10 cellular contexts compared by ENCODE assay signal in genomic region chr22:25774575-25775026, GRCh38. TPM values are rescaled to one million over a fixed set of nuclear protein-coding genes. Genes with fewer than 3 reads are reported as not detected.
DNase-seq lines count a peak whose midpoint lies in the region; ATAC-seq, FAIRE-seq and TF ChIP-seq lines count a peak whose summit lies in the region.
"Had no signal": no experiment of that assay in that cellular context is flagged by ENCODE, and none has a peak within 500 bp of the region (broad histone marks: within the 10 kb centered on the region; RNA-seq: fewer than 3 reads in every experiment).

No MANE protein-coding gene starts in this region.

- peaks cover 7% of the 10 kb centered on the region for H3K9me3 Mint-ChIP-seq in astrocyte (ENCODE audit: unreplicated experiment)
- no peaks in the 10 kb centered on the region for H3K9me3 Mint-ChIP-seq in natural killer cell treated with Interleukin-12 subunit alpha and Interleukin-12 subunit beta and Interleukin-15 and Interleukin-18, amount 100 ng/mL, for 72 hours
- H3K9me3 Mint-ChIP-seq: dendritic cell treated with granulocyte-macrophage colony-stimulating factor and Interleukin-4, amounts not matched to agents 40 ng/mL and 50 ng/mL, for 4 days had no signal

- ATAC-seq in gastrocnemius medialis: no peak
- no peak for ATAC-seq in natural killer cell treated with Interleukin-12 subunit alpha and Interleukin-12 subunit beta and Interleukin-15 and Interleukin-18, amount 100 ng/mL, for 72 hours

- peak; percentile 57 for TF ChIP-seq CTCF in HEK293 (tag by site-specific recombination; IDR thresholded peaks at IDR 0.05)
- peak; percentile 33 for TF ChIP-seq CTCF in astrocyte (IDR thresholded peaks at IDR 0.05; ENCODE audit: insufficient read depth, low read depth, low read length)
- TF ChIP-seq CTCF in tibial nerve (IDR thresholded peaks at IDR 0.05): peak in 1 of 5 experiments; percentile 26
- peak in 2 of 5 experiments; percentile 22 to 30 for TF ChIP-seq CTCF in gastrocnemius medialis (IDR thresholded peaks at IDR 0.05 in 4 of 5, conservative IDR thresholded peaks at IDR 0.05 in 1 of 5)

- H3K27me3 ChIP-seq in astrocyte (ENCODE audit: insufficient read depth, low read length): peaks cover 3% of the 10 kb centered on the region
- H3K27me3 ChIP-seq in mesenchymal stem cell (ENCODE audit: control insufficient read depth in 1 of 2, insufficient read depth in 1 of 2, low read length in 2 of 2): peaks cover 32 to 37% of the 10 kb centered on the region in 2 experiments
- no peaks in the 10 kb centered on the region for H3K27me3 ChIP-seq in tibial nerve
- H3K27me3 ChIP-seq in gastrocnemius medialis: no peaks in the 10 kb centered on the region

- H3K27ac Mint-ChIP-seq in astrocyte (ENCODE audit: unreplicated experiment): no peak overlapping the region
- no peak overlapping the region for H3K27ac Mint-ChIP-seq in natural killer cell treated with Interleukin-12 subunit alpha and Interleukin-12 subunit beta and Interleukin-15 and Interleukin-18, amount 100 ng/mL, for 72 hours
- H3K27ac Mint-ChIP-seq: dendritic cell treated with granulocyte-macrophage colony-stimulating factor and Interleukin-4, amounts not matched to agents 40 ng/mL and 50 ng/mL, for 4 days had no signal

- H3K9ac ChIP-seq in astrocyte (ENCODE audit: low read length) (no peak overlapping the region), mesenchymal stem cell (ENCODE audit: low read length) (no peak overlapping the region)

- H3K36me3 ChIP-seq in HEK293 (ENCODE audit: control insufficient read depth in 2 of 2, insufficient read depth in 1 of 2, low read length in 2 of 2) (no peaks in the 10 kb centered on the region), astrocyte (ENCODE audit: insufficient read depth, low read length) (no peaks in the 10 kb centered on the region), mesenchymal stem cell (ENCODE audit: control insufficient read depth in 1 of 2, insufficient read depth in 2 of 2, low read depth in 1 of 2, low read length in 2 of 2) (no peaks in the 10 kb centered on the region), tibial nerve (no peaks in the 10 kb centered on the region), gastrocnemius medialis (peaks cover 0 to 85% of the 10 kb centered on the region in 2 donors)

- TF ChIP-seq POLR2A in tibial nerve (IDR thresholded peaks at IDR 0.05) (no peak), gastrocnemius medialis (IDR thresholded peaks at IDR 0.05) (no peak)

- H4K20me1 ChIP-seq in astrocyte (ENCODE audit: insufficient read depth, low read length): no peaks in the 10 kb centered on the region

- H3K27ac ChIP-seq in HEK293 (ENCODE audit: extremely low read depth, low read depth, low read length) (no peak overlapping the region), astrocyte (ENCODE audit: low read depth, low read length) (no peak overlapping the region), mesenchymal stem cell (ENCODE audit: low read length, poor library complexity, severe bottlenecking) (no peak overlapping the region), tibial nerve (no peak overlapping the region), gastrocnemius medialis (no peak overlapping the region)

- no peak overlapping the region for H3K18ac ChIP-seq in mesenchymal stem cell (ENCODE audit: low read depth in 1 of 2, low read length in 2 of 2)

- H3K79me1 ChIP-seq in mesenchymal stem cell (replicated peaks; ENCODE audit: low read length, poor library complexity, severe bottlenecking): no peaks in the 10 kb centered on the region

- H3K4me1 Mint-ChIP-seq in astrocyte (ENCODE audit: low read depth, unreplicated experiment): peaks cover 6% of the 10 kb centered on the region
- peaks cover 5 to 6% of the 10 kb centered on the region in 2 donors for H3K4me1 Mint-ChIP-seq in natural killer cell treated with Interleukin-12 subunit alpha and Interleukin-12 subunit beta and Interleukin-15 and Interleukin-18, amount 100 ng/mL, for 72 hours (ENCODE audit: low read depth in 2 of 2)

- peak overlapping the region in 1 of 2 experiments; percentile 15 for H2BK12ac ChIP-seq in mesenchymal stem cell (ENCODE audit: low read length in 2 of 2)

- H2BK15ac ChIP-seq in mesenchymal stem cell (ENCODE audit: low read depth, poor library complexity, severe bottlenecking): no peak overlapping the region

- no peak for TF ChIP-seq EP300 in tibial nerve (IDR thresholded peaks at IDR 0.05)

- H3K79me2 ChIP-seq in astrocyte (ENCODE audit: insufficient read depth, low read length): no peaks in the 10 kb centered on the region

- no peak overlapping the region for H2BK5ac ChIP-seq in mesenchymal stem cell (ENCODE audit: low read depth, low read length, poor library complexity, severe bottlenecking)

- H3K9me3 ChIP-seq in HEK293 (ENCODE audit: control insufficient read depth, insufficient read depth, low read depth, low read length) (no peaks in the 10 kb centered on the region), astrocyte (ENCODE audit: insufficient read depth, low read depth, low read length) (no peaks in the 10 kb centered on the region), mesenchymal stem cell (ENCODE audit: control insufficient read depth, low read length) (peaks cover 3% of the 10 kb centered on the region), tibial nerve (no peaks in the 10 kb centered on the region), gastrocnemius medialis (no peaks in the 10 kb centered on the region)

- H3K27me3 Mint-ChIP-seq in astrocyte (ENCODE audit: low read depth, unreplicated experiment): peaks cover 23% of the 10 kb centered on the region
- H3K27me3 Mint-ChIP-seq in natural killer cell treated with Interleukin-12 subunit alpha and Interleukin-12 subunit beta and Interleukin-15 and Interleukin-18, amount 100 ng/mL, for 72 hours: peaks cover 4 to 5% of the 10 kb centered on the region in 2 donors

- H2AFZ ChIP-seq in astrocyte (ENCODE audit: low read depth, low read length): no peak overlapping the region
- H2AFZ ChIP-seq in mesenchymal stem cell (ENCODE audit: low read depth, low read length): no peak overlapping the region

- H3K36me3 Mint-ChIP-seq in astrocyte (ENCODE audit: low read depth, unreplicated experiment): no peaks in the 10 kb centered on the region
- H3K36me3 Mint-ChIP-seq in natural killer cell treated with Interleukin-12 subunit alpha and Interleukin-12 subunit beta and Interleukin-15 and Interleukin-18, amount 100 ng/mL, for 72 hours: no peaks in the 10 kb centered on the region
- H3K36me3 Mint-ChIP-seq: naive B cell had no signal

- no peak overlapping the region for H4K8ac ChIP-seq in mesenchymal stem cell (ENCODE audit: low read length)

- WGBS in mesenchymal stem cell: 61% methylated on average over 12 of the region's 12 CpGs
- 56 to 59% methylated on average over 11 of the region's 12 CpGs for WGBS in tibial nerve, 2 donors

- CTCF ChIA-PET in HEK293 (lab: Yijun Ruan, JAX): interaction anchor here (0.5 to 4.6 kb wide), 13 partner anchors 22 to 592 kb away, joined by 3 to 56 read pairs (median 4); no protein-coding TSS in a partner anchor

- no peak overlapping the region for H3K4ac ChIP-seq in mesenchymal stem cell (ENCODE audit: low read depth in 1 of 2, low read length in 2 of 2)

- H3K4me3 Mint-ChIP-seq in astrocyte (ENCODE audit: unreplicated experiment): no peak overlapping the region
- H3K4me3 Mint-ChIP-seq in natural killer cell treated with Interleukin-12 subunit alpha and Interleukin-12 subunit beta and Interleukin-15 and Interleukin-18, amount 100 ng/mL, for 72 hours: no peak overlapping the region
- H3K4me3 Mint-ChIP-seq: dendritic cell treated with granulocyte-macrophage colony-stimulating factor and Interleukin-4, amounts not matched to agents 40 ng/mL and 50 ng/mL, for 4 days had no signal

- no peak overlapping the region for H3K4me2 ChIP-seq in astrocyte (ENCODE audit: low read length)
- H3K4me2 ChIP-seq in mesenchymal stem cell (ENCODE audit: low read length, poor library complexity, severe bottlenecking): no peak overlapping the region

- H3K23ac ChIP-seq in mesenchymal stem cell (ENCODE audit: low read length in 2 of 2): no peak overlapping the region

- H2AK5ac ChIP-seq in mesenchymal stem cell (ENCODE audit: low read length, severe bottlenecking): no peak overlapping the region

- intact Hi-C loops in gastrocnemius medialis (cut with DNase I; ENCODE audit: low total_unique reads): loop anchor here (5.0 kb wide), 1 partner anchor 72 kb away; no protein-coding TSS in a partner anchor

- H2BK120ac ChIP-seq in mesenchymal stem cell (ENCODE audit: low read depth, low read length): no peak overlapping the region

- H3K4me3 ChIP-seq in HEK293 (ENCODE audit: low read depth, low read length): no peak overlapping the region
- no peak overlapping the region for H3K4me3 ChIP-seq in astrocyte (ENCODE audit: insufficient read depth, low read depth, low read length)
- no peak overlapping the region for H3K4me3 ChIP-seq in mesenchymal stem cell (ENCODE audit: insufficient read depth in 1 of 2, low read depth in 1 of 2, low read length in 2 of 2)
- no peak overlapping the region for H3K4me3 ChIP-seq in tibial nerve
- H3K4me3 ChIP-seq in gastrocnemius medialis: no peak overlapping the region

- DNase-seq in D341Med (ENCODE audit: low spot score) (peak; percentile 79), astrocyte (ENCODE audit: low read depth) (no peak), mesenchymal stem cell (no peak), NCI-H510A (lab: John Stamatoyannopoulos, UW) (no peak), tibial nerve (ENCODE audit: low spot score in 2 of 2) (no peak), gastrocnemius medialis (no peak)
- DNase-seq in natural killer cell treated with Interleukin-12 subunit alpha and Interleukin-12 subunit beta and Interleukin-15 and Interleukin-18, amount 100 ng/mL, for 72 hours (ENCODE audit: low spot score): no peak
- DNase-seq: naive B cell had no signal

- POLR2A ChIA-PET in HEK293 (lab: Yijun Ruan, JAX): no interaction called here

- no peaks in the 10 kb centered on the region for H3K4me1 ChIP-seq in HEK293 (ENCODE audit: control insufficient read depth, insufficient read depth, low read length)
- peaks cover 4% of the 10 kb centered on the region for H3K4me1 ChIP-seq in astrocyte (ENCODE audit: insufficient read depth, low read length)
- no peaks in the 10 kb centered on the region for H3K4me1 ChIP-seq in mesenchymal stem cell (ENCODE audit: control insufficient read depth, insufficient read depth, low read depth, low read length)
- H3K4me1 ChIP-seq in tibial nerve: no peaks in the 10 kb centered on the region
- no peaks in the 10 kb centered on the region for H3K4me1 ChIP-seq in gastrocnemius medialis

- in situ Hi-C loops in gastrocnemius medialis (cut with MboI; ENCODE audit: low sequenced_read_pairs in 4 of 4): loop anchor here in 3 of 4 donors (5.0 to 10.0 kb wide), 2 partner anchors 310 to 312 kb away; no protein-coding TSS in a partner anchor

- FAIRE-seq in astrocyte (lab: Jason Lieb, UNC): no peak

- H3K14ac ChIP-seq in mesenchymal stem cell (ENCODE audit: low read length in 2 of 2): no peak overlapping the region

- H4K91ac ChIP-seq in mesenchymal stem cell (ENCODE audit: low read length): peak overlapping the region; percentile 28

RNA-seq across cellular contexts. Expression of gene MYO18B, which starts 32.6 kb away (rescaled TPM):
- total RNA-seq in astrocyte (0.07 TPM in 2 replicates), tibial nerve (under 1 TPM in 2 of 4 donors, not detected in 2; under 0.01 TPM), gastrocnemius medialis (100 to 1,000 TPM; 273 to 408 (median 362) TPM)
- 0.01 TPM for polyA plus RNA-seq in mesenchymal stem cell (2013, experiment 1 of 2)
- 0.01 TPM for polyA plus RNA-seq in mesenchymal stem cell (2013, experiment 2 of 2)
- 1 to 10 TPM in 1 of 2 donors, under 1 TPM in 1; 0.43 to 1.0 TPM for total RNA-seq in natural killer cell treated with Interleukin-12 subunit alpha and Interleukin-12 subunit beta and Interleukin-15 and Interleukin-18, amount 100 ng/mL, for 72 hours

Comparison
In these comparisons a context has a peak if more than half of its experiments do, and no peak if none do; other contexts are left out.
1. RNA of gene MYO18B, which starts 32.6 kb away (total RNA-seq): 273 to 408 TPM in gastrocnemius medialis; 0.43 to 1.0 TPM in natural killer cell treated with Interleukin-12 subunit alpha and Interleukin-12 subunit beta and Interleukin-15 and Interleukin-18, amount 100 ng/mL, for 72 hours, 0.07 TPM in astrocyte and under 0.01 TPM in tibial nerve; every median in the first group is over 100 times any median in the second.